Comparison of ENCODE assay signal across 26 cellular contexts in the genomic region with DNA sequence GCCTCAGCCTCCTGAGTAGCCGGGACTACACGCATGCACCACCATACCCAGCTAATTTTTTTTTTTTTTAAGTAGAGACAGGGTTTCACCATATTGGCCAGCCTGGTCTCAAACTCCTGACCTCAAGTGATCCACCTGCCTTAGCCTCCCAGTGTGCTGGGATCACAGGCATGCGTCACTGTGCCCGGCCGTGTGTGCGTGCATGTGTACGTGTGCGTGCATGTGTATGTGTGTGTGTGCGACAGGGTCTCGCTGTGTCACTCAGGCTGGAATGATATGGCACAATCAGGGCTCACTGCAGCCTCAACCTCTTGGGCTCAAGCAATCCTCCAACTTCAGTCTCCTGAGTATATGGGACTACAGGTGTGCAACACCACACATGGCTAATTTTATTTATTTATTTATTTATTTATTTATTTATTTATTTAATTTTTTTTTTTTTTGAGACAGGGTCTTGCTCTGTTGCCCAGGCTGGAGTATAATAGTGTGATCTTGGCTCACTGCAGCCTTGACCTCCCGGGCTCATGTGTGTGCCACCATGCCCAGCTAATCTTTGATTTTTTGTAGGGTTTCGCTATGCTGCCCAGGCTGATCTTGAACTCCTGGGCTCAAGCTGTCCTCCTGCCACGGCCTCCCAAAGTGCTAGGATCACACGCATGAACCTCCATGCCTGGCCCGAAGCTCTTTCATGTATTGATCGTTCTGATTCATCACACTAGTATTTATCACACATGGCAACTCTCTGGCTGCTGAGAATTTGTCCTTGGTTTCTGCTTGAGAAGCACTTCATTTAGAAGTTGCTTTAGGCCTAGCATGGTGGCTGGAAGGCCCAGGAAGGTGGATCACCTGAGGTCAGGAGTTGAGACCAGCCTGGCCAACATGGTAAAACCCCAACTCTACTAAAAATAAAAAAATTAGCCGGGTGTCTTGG. TPM values are rescaled to one million over a fixed set of nuclear protein-coding genes. Genes with fewer than 3 reads are reported as not detected.
A peak's percentile ranks its signal among the peaks of the same experiment; 100 is the strongest.
DNase-seq lines count a peak whose midpoint lies in the region; ATAC-seq, FAIRE-seq and TF ChIP-seq lines count a peak whose summit lies in the region.
"Had no signal": no experiment of that assay in that cellular context is flagged by ENCODE, and none has a peak within 500 bp of the region (broad histone marks: within the 10 kb centered on the region; RNA-seq: fewer than 3 reads in every experiment).

No MANE protein-coding gene starts in this region.

- no peak for TF ChIP-seq POLR2A in GM12892 (IDR thresholded peaks at IDR 0.05; ENCODE audit: low read depth, low read length)

- peak; percentile 28 for DNase-seq in DMS53 (lab: John Stamatoyannopoulos, UW)
- DNase-seq in DMS53 treated with DMSO at 0.1 percent for 48 hours (lab: John Stamatoyannopoulos, UW; ENCODE audit: unreplicated experiment), result no peak
- no peak for DNase-seq in GM12892 (ENCODE audit: insufficient read length)
- DNase-seq in central memory CD8-positive, alpha-beta T cell (ENCODE audit: low spot score in 2 of 2), result no peak
- DNase-seq in sciatic nerve (ENCODE audit: low spot score), result peak; percentile 32
- DNase-seq in NCI-H510A (lab: John Stamatoyannopoulos, UW), result no peak
- no peak for DNase-seq in DMS153 treated with DMSO at 0.1 percent for 48 hours (lab: John Stamatoyannopoulos, UW; ENCODE audit: unreplicated experiment)
- DNase-seq: activated naive CD4-positive, alpha-beta T cell treated with anti-CD3 and anti-CD28 coated beads for 36 hours; activated T-cell treated with anti-CD3 and anti-CD28 coated beads, Interleukin-2, amount 50 U/mL, for 72 hours; CD4-positive, alpha-beta memory T cell; DMS79; H9; NCI-H1105 treated with DMSO at 0.1 percent for 48 hours; NCI-H2029 treated with DMSO at 0.1 percent for 48 hours; NCI-H2227 treated with DMSO at 0.1 percent for 48 hours; NCI-H748 treated with DMSO at 0.1 percent for 48 hours; RPMI8226; T-helper 9 cell had no signal

- no peak for ATAC-seq in central memory CD8-positive, alpha-beta T cell (replicated peaks; ENCODE audit: extremely low read depth, poor library complexity, severe bottlenecking)
- no peak for ATAC-seq in sciatic nerve
- ATAC-seq in HG03354 (IDR thresholded peaks at IDR 0.05; ENCODE audit: poor library complexity, severe bottlenecking, unreplicated experiment), result no peak
- ATAC-seq: activated T-cell treated with anti-CD3 and anti-CD28 coated beads, Interleukin-2, amount 50 U/mL, for 72 hours; pancreas; WTC11 had no signal

- peak; percentile 50 for FAIRE-seq in GM12892 (lab: Jason Lieb, UNC)
- FAIRE-seq: endometrium, islet of Langerhans, pancreas had no signal

- H3K36me3 Mint-ChIP-seq in central memory CD8-positive, alpha-beta T cell (ENCODE audit: insufficient read depth), result peaks cover 2% of the 10 kb centered on the region
- H3K36me3 Mint-ChIP-seq: CD4-positive, alpha-beta memory T cell; IgD-negative memory B cell; WTC11 had no signal

- H3K4me1 Mint-ChIP-seq in central memory CD8-positive, alpha-beta T cell, result peaks cover 14% of the 10 kb centered on the region
- H3K4me1 Mint-ChIP-seq: H9, nephron, WTC11 had no signal

- H3K4me3 Mint-ChIP-seq in central memory CD8-positive, alpha-beta T cell, result no peak overlapping the region
- H3K4me3 Mint-ChIP-seq: activated naive CD4-positive, alpha-beta T cell treated with anti-CD3 and anti-CD28 coated beads for 36 hours; activated T-cell treated with anti-CD3 and anti-CD28 coated beads, Interleukin-2, amount 50 U/mL, for 72 hours; CD4-positive, alpha-beta memory T cell; H9; nephron; stimulated activated naive CD8-positive, alpha-beta T cell treated with anti-CD3 and anti-CD28 coated beads, Interleukin-15, Interleukin-2, amounts not matched to agents 100 ng/mL and 50 ng/mL, for 24 hours; WTC11 had no signal

- intact Hi-C loops in sciatic nerve (cut with DNase I), result no loop called here

- no peaks in the 10 kb centered on the region for H3K9me3 Mint-ChIP-seq in central memory CD8-positive, alpha-beta T cell
- H3K9me3 Mint-ChIP-seq: activated naive CD4-positive, alpha-beta T cell treated with anti-CD3 and anti-CD28 coated beads for 36 hours; activated T-cell treated with anti-CD3 and anti-CD28 coated beads, Interleukin-2, amount 50 U/mL, for 72 hours; CD4-positive, alpha-beta memory T cell; H9; IgD-negative memory B cell; nephron; stimulated activated naive CD8-positive, alpha-beta T cell treated with anti-CD3 and anti-CD28 coated beads, Interleukin-15, Interleukin-2, amounts not matched to agents 100 ng/mL and 50 ng/mL, for 24 hours; WTC11 had no signal

- H3K27me3 Mint-ChIP-seq in central memory CD8-positive, alpha-beta T cell, result no peaks in the 10 kb centered on the region
- H3K27me3 Mint-ChIP-seq: CD4-positive, alpha-beta memory T cell; IgD-negative memory B cell; stimulated activated naive CD8-positive, alpha-beta T cell treated with anti-CD3 and anti-CD28 coated beads, Interleukin-15, Interleukin-2, amounts not matched to agents 100 ng/mL and 50 ng/mL, for 24 hours had no signal

- peak overlapping the region; percentile 38 for H3K27ac Mint-ChIP-seq in central memory CD8-positive, alpha-beta T cell (ENCODE audit: low read depth)
- H3K27ac Mint-ChIP-seq: activated naive CD4-positive, alpha-beta T cell treated with anti-CD3 and anti-CD28 coated beads for 36 hours; activated T-cell treated with anti-CD3 and anti-CD28 coated beads, Interleukin-2, amount 50 U/mL, for 72 hours; H9; nephron; stimulated activated naive CD8-positive, alpha-beta T cell treated with anti-CD3 and anti-CD28 coated beads, Interleukin-15, Interleukin-2, amounts not matched to agents 100 ng/mL and 50 ng/mL, for 24 hours; WTC11 had no signal

RNA-seq across cellular contexts. Expression of a gene that starts 35.9 kb away (rescaled TPM):
- 19.6 TPM for polyA plus RNA-seq in GM12892 (2012; ENCODE audit: missing spikeins)
- total RNA-seq in sciatic nerve, result 114 TPM

RNA-seq across cellular contexts. Expression of a gene that starts 42.4 kb away (rescaled TPM):
- polyA plus RNA-seq in GM12892 (2012; ENCODE audit: missing spikeins), result 23.6 TPM
- 27.1 TPM for total RNA-seq in sciatic nerve

Comparison
In these comparisons a context has a peak if more than half of its experiments do, and no peak if none do; other contexts are left out.
1. DNase-seq: peak in DMS53 (single experiment) and sciatic nerve (single experiment); none in DMS53 treated with DMSO at 0.1 percent for 48 hours (single experiment), GM12892 (single experiment), central memory CD8-positive, alpha-beta T cell (0 of 2), NCI-H510A (single experiment) and DMS153 treated with DMSO at 0.1 percent for 48 hours (single experiment).